8 cellular contexts compared by ENCODE assay signal in the genomic region with DNA sequence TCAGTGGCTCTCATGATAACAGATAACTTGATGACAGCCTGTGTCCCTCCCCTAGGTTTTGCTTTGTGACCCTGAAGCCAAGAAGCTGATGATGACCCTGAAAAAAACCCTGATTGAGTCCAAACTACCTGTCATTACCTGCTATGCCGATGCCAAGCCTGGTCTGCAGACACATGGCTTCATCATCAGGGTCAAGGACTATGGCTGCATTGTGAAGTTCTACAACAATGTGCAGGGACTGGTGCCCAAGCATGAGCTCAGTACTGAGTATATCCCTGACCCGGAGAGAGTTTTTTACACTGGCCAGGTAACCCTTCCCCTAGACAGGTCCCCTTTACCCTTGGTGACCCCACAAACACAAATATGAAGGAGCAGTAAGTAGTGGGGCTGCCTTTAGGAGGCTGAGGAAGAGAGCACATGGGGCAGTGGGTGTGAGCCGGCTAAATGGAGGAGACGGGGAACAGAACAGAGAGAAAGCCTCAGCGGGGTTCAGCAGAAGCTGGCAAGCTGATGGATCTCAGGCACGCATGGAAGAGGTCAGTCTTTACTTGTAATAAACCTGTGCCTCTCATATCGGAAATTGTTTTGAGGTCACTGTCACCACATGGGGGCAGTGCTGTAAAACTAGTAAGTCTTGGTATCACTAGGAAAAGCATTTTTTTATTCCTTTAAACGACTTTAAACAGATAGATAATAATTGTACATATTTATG. TPM values are rescaled to one million over a fixed set of nuclear protein-coding genes. Genes with fewer than 3 reads are reported as not detected.
DNase-seq lines count a peak whose midpoint lies in the region; ATAC-seq and TF ChIP-seq lines count a peak whose summit lies in the region.

No MANE protein-coding gene starts in this region.

- CTCF ChIA-PET in CD8-positive, alpha-beta memory T cell (lab: Charles Lee), result interaction anchor here (0.7 to 10.1 kb wide), 20 partner anchors 10 to 146 kb away, joined by 3 to 203 read pairs (median 5); partner anchors contain the start of genes ATP5MK, CALHM2, CALHM3 and NEURL1
- CTCF ChIA-PET in HEK293 (lab: Yijun Ruan, JAX), result interaction anchor here (0.7 to 7.7 kb wide), 24 partner anchors 10 to 269 kb away, joined by 3 to 58 read pairs (median 5); no protein-coding TSS in a partner anchor
- CTCF ChIA-PET in activated naive CD4-positive, alpha-beta T cell treated with anti-CD3 and anti-CD28 coated beads for 36 hours (lab: Charles Lee), result interaction anchor here (0.6 to 2.5 kb wide), 12 partner anchors 10 to 443 kb away, joined by 3 to 15 read pairs (median 4); no protein-coding TSS in a partner anchor

- peak; percentile 45 to 73 (median 51) for DNase-seq in CD8-positive, alpha-beta memory T cell
- DNase-seq in RPMI7951 (ENCODE audit: low read depth) (peak; percentile 57), Right ventricle myocardium superior (no peak), retina (peak; percentile 31)
- peak; percentile 75 for DNase-seq in activated naive CD4-positive, alpha-beta T cell treated with anti-CD3 and anti-CD28 coated beads for 36 hours

- H3K36me3 Mint-ChIP-seq in CD8-positive, alpha-beta memory T cell, result peaks cover 10 to 91% (median 46%) of the 10 kb centered on the region in 3 donors
- peaks cover 59% of the 10 kb centered on the region for H3K36me3 Mint-ChIP-seq in activated naive CD4-positive, alpha-beta T cell treated with anti-CD3 and anti-CD28 coated beads for 36 hours (ENCODE audit: low read depth)

- ATAC-seq in Right ventricle myocardium superior (ENCODE audit: poor library complexity), result peak; percentile 65
- ATAC-seq in GM21528 (IDR thresholded peaks at IDR 0.05; ENCODE audit: low FRiP score, unreplicated experiment), result no peak
- no peak for ATAC-seq in HG03442 (IDR thresholded peaks at IDR 0.05; ENCODE audit: unreplicated experiment)

- no peaks in the 10 kb centered on the region for H3K27me3 ChIP-seq in CD8-positive, alpha-beta memory T cell (ENCODE audit: insufficient read depth, low read length, poor library complexity, severe bottlenecking)

- H3K27me3 Mint-ChIP-seq in CD8-positive, alpha-beta memory T cell, result no peaks in the 10 kb centered on the region
- H3K27me3 Mint-ChIP-seq in activated naive CD4-positive, alpha-beta T cell treated with anti-CD3 and anti-CD28 coated beads for 36 hours (ENCODE audit: low read depth), result no peaks in the 10 kb centered on the region

- H3K4me1 ChIP-seq in CD8-positive, alpha-beta memory T cell (ENCODE audit: insufficient read depth, low read length), result no peaks in the 10 kb centered on the region
- no peaks in the 10 kb centered on the region for H3K4me1 ChIP-seq in HEK293 (ENCODE audit: control insufficient read depth, insufficient read depth, low read length)

- no peaks in the 10 kb centered on the region for H3K9me3 ChIP-seq in CD8-positive, alpha-beta memory T cell (ENCODE audit: low read length)
- no peaks in the 10 kb centered on the region for H3K9me3 ChIP-seq in HEK293 (ENCODE audit: control insufficient read depth, insufficient read depth, low read depth, low read length)

- H3K4me3 ChIP-seq in CD8-positive, alpha-beta memory T cell (ENCODE audit: low read length), result no peak overlapping the region
- H3K4me3 ChIP-seq in HEK293 (ENCODE audit: low read depth, low read length), result no peak overlapping the region

- peaks cover 80% of the 10 kb centered on the region for H3K36me3 ChIP-seq in CD8-positive, alpha-beta memory T cell (ENCODE audit: insufficient read depth, low read length)
- H3K36me3 ChIP-seq in HEK293 (ENCODE audit: control insufficient read depth in 2 of 2, insufficient read depth in 1 of 2, low read length in 2 of 2), result peaks cover 58 to 93% of the 10 kb centered on the region in 2 experiments

- POLR2A ChIA-PET in CD8-positive, alpha-beta memory T cell (lab: Charles Lee), result interaction anchor here (0.5 kb wide), 1 partner anchor 168 kb away, joined by 3 read pairs; no protein-coding TSS in a partner anchor
- POLR2A ChIA-PET in HEK293 (lab: Yijun Ruan, JAX), result no interaction called here

- peak overlapping the region in 4 of 8 donors; percentile 17 to 85 (median 64) for H3K27ac Mint-ChIP-seq in CD8-positive, alpha-beta memory T cell
- H3K27ac Mint-ChIP-seq in activated naive CD4-positive, alpha-beta T cell treated with anti-CD3 and anti-CD28 coated beads for 36 hours, result no peak overlapping the region

- intact Hi-C loops in activated naive CD4-positive, alpha-beta T cell treated with anti-CD3 and anti-CD28 coated beads for 36 hours (cut with micrococcal nuclease), result loop anchor here (1.0 to 2.0 kb wide), 5 partner anchors 66 to 270 kb away; no protein-coding TSS in a partner anchor
- intact Hi-C loops in Right ventricle myocardium superior (cut with DNase I), result loop anchor here (2.0 kb wide), 1 partner anchor 68 kb away; no protein-coding TSS in a partner anchor

- peak; percentile 54; the same call in 1 of the 2 replicates for TF ChIP-seq CTCF in HEK293 (tag by site-specific recombination; IDR thresholded peaks at IDR 0.05)

- H3K9me3 Mint-ChIP-seq in CD8-positive, alpha-beta memory T cell, result no peaks in the 10 kb centered on the region
- H3K9me3 Mint-ChIP-seq in activated naive CD4-positive, alpha-beta T cell treated with anti-CD3 and anti-CD28 coated beads for 36 hours, result no peaks in the 10 kb centered on the region

- H3K27ac ChIP-seq in CD8-positive, alpha-beta memory T cell (ENCODE audit: low read depth, low read length), result no peak overlapping the region
- no peak overlapping the region for H3K27ac ChIP-seq in HEK293 (ENCODE audit: extremely low read depth, low read depth, low read length)

- no peak overlapping the region for H3K4me3 Mint-ChIP-seq in CD8-positive, alpha-beta memory T cell
- H3K4me3 Mint-ChIP-seq in activated naive CD4-positive, alpha-beta T cell treated with anti-CD3 and anti-CD28 coated beads for 36 hours, result no peak overlapping the region

- peaks cover 0 to 7% (median 0%) of the 10 kb centered on the region in 3 donors for H3K4me1 Mint-ChIP-seq in CD8-positive, alpha-beta memory T cell
- H3K4me1 Mint-ChIP-seq in activated naive CD4-positive, alpha-beta T cell treated with anti-CD3 and anti-CD28 coated beads for 36 hours (ENCODE audit: low read depth), result no peaks in the 10 kb centered on the region

TF ChIP-seq in HEK293, 187 proteins besides CTCF, POLR2A, EP300 and RAD21:
- TF ChIP-seq ZNF521 (tag by site-specific recombination; IDR thresholded peaks at IDR 0.05) (no peak), ZNF654 (tag by site-specific recombination; IDR thresholded peaks at IDR 0.05; ENCODE audit: low read depth) (peak; percentile 58)

RNA-seq across cellular contexts. Expression of gene PDCD11, which starts 20.2 kb away (rescaled TPM):
- 10 to 100 TPM; 88.5 to 91.3 TPM for total RNA-seq in CD8-positive, alpha-beta memory T cell
- 16.4 TPM for polyA plus RNA-seq in CD8-positive, alpha-beta memory T cell
- 15.3 and 18.1 TPM in 2 replicates for total RNA-seq in RPMI7951 (2014; rRNA removed; shearing (Covaris generic))
- total RNA-seq in activated naive CD4-positive, alpha-beta T cell treated with anti-CD3 and anti-CD28 coated beads for 36 hours, result 10 to 100 TPM; 50.1 TPM
- total RNA-seq in Right ventricle myocardium superior, result 10.1 TPM

RNA-seq across cellular contexts. Expression of gene ATP5MK, which starts 20.3 kb away (rescaled TPM):
- 100 to 1,000 TPM; 438 to 454 TPM for total RNA-seq in CD8-positive, alpha-beta memory T cell
- 553 TPM for polyA plus RNA-seq in CD8-positive, alpha-beta memory T cell
- total RNA-seq in RPMI7951 (2014; rRNA removed; shearing (Covaris generic)), result 586 and 602 TPM in 2 replicates
- 100 to 1,000 TPM; 422 to 423 TPM for total RNA-seq in activated naive CD4-positive, alpha-beta T cell treated with anti-CD3 and anti-CD28 coated beads for 36 hours
- total RNA-seq in Right ventricle myocardium superior, result 1,162 TPM

RNA-seq across cellular contexts. Expression of gene CALHM2, which starts 35.6 kb away (rescaled TPM):
- total RNA-seq in CD8-positive, alpha-beta memory T cell, result 10 to 100 TPM; 20.4 to 22.2 TPM
- 92.7 TPM for polyA plus RNA-seq in CD8-positive, alpha-beta memory T cell
- total RNA-seq in RPMI7951 (2014; rRNA removed; shearing (Covaris generic)), result 1.9 and 3.1 TPM in 2 replicates
- 1 to 10 TPM; 8.3 to 9.5 TPM for total RNA-seq in activated naive CD4-positive, alpha-beta T cell treated with anti-CD3 and anti-CD28 coated beads for 36 hours
- 11.6 TPM for total RNA-seq in Right ventricle myocardium superior

RNA-seq across cellular contexts. Expression of gene CALHM1, which starts 42.1 kb away (rescaled TPM):
- total RNA-seq in CD8-positive, alpha-beta memory T cell, result not detected
- not detected for polyA plus RNA-seq in CD8-positive, alpha-beta memory T cell
- not detected in 2 replicates for total RNA-seq in RPMI7951 (2014; rRNA removed; shearing (Covaris generic))
- total RNA-seq in activated naive CD4-positive, alpha-beta T cell treated with anti-CD3 and anti-CD28 coated beads for 36 hours, result not detected
- total RNA-seq in Right ventricle myocardium superior, result not detected

RNA-seq across cellular contexts. Expression of gene TAF5, which starts 48.8 kb away (rescaled TPM):
- 10 to 100 TPM; 10.9 to 11.4 TPM for total RNA-seq in CD8-positive, alpha-beta memory T cell
- polyA plus RNA-seq in CD8-positive, alpha-beta memory T cell, result 4.4 TPM
- 6.4 and 8.4 TPM in 2 replicates for total RNA-seq in RPMI7951 (2014; rRNA removed; shearing (Covaris generic))
- 10 to 100 TPM; 16.3 TPM for total RNA-seq in activated naive CD4-positive, alpha-beta T cell treated with anti-CD3 and anti-CD28 coated beads for 36 hours
- 2.7 TPM for total RNA-seq in Right ventricle myocardium superior
